In the genomic region with DNA sequence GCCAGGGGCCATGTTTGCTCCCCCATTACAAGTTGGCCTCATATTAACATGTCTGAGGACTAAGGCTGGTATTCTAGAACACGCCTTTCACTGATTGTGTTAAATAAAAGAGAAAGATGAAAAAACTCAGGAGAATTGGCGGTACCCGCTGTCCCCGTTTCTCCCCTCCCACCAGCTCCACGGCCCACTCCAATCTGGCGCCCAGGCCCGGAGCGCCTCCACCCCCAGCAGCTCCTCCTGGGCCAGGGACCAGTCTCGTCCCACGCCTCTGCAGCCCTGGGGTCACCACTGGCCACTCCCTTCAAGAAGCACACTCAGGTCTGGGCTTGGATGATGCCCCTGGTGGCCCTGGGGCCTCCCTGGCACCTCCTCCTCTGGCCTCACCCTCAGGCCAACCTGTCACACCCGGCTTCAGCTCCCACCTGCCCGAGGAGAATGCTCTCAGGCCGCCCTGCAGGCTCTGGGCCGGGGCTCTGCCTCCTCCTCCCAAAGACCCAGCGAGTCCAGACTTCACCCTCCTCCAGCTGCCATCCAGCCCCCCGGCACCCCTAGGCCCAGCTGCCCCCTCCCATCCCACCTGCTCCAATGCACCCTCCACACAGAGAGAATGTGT, we compare ENCODE assay signal across 24 cellular contexts.
"Had no signal": no experiment of that assay in that cellular context is flagged by ENCODE, and none has a peak within 500 bp of the region (broad histone marks: within the 10 kb centered on the region; RNA-seq: fewer than 3 reads in every experiment).

No MANE protein-coding gene starts in this region.

- H3K4me1 ChIP-seq: colonic mucosa, foreskin keratinocyte, psoas muscle, transverse colon had no signal

- FAIRE-seq: endothelial cell of umbilical vein, keratinocyte had no signal

- H3K4me3 ChIP-seq: colonic mucosa, psoas muscle, spleen, thoracic aorta, transverse colon had no signal

- H3K4me3 Mint-ChIP-seq: endodermal cell; immature natural killer cell; nephron; stimulated activated memory B cell treated with anti-CD40 and anti-IgM and Interleukin-4, amounts not matched to agents 10 μg/mL and 1 μg/mL and 100 μg/mL, for 72 hours; stimulated activated naive CD8-positive, alpha-beta T cell treated with anti-CD3 and anti-CD28 coated beads, Interleukin-15, Interleukin-2, amounts not matched to agents 100 ng/mL and 50 ng/mL, for 24 hours had no signal

- H3K36me3 Mint-ChIP-seq: immature natural killer cell; naive B cell; stimulated activated memory B cell treated with anti-CD40 and anti-IgM and Interleukin-4, amounts not matched to agents 10 μg/mL and 1 μg/mL and 100 μg/mL, for 72 hours had no signal

- DNase-seq: colonic mucosa; dermis blood vessel endothelial cell; effector CD4-positive, alpha-beta T cell; endodermal cell; erythroblast; foreskin keratinocyte; immature natural killer cell; left colon; mesendoderm; naive B cell; psoas muscle; retina; spleen; stimulated activated CD4-positive, alpha-beta T cell treated with anti-CD3 and anti-CD28 coated beads, Interleukin-15, amount 100 ng/mL, for 24 hours; stimulated activated CD4-positive, alpha-beta T cell treated with anti-CD3 and anti-CD28 coated beads, Interleukin-1b, Interleukin-23, amount 100 ng/mL, for 48 hours; stimulated activated CD4-positive, alpha-beta T cell treated with anti-CD3 and anti-CD28 coated beads, Interleukin-4, amount 100 ng/mL, for 24 hours; transverse colon had no signal

- H3K9me3 Mint-ChIP-seq: endodermal cell; immature natural killer cell; naive B cell; nephron; stimulated activated memory B cell treated with anti-CD40 and anti-IgM and Interleukin-4, amounts not matched to agents 10 μg/mL and 1 μg/mL and 100 μg/mL, for 72 hours; stimulated activated naive CD8-positive, alpha-beta T cell treated with anti-CD3 and anti-CD28 coated beads, Interleukin-15, Interleukin-2, amounts not matched to agents 100 ng/mL and 50 ng/mL, for 24 hours had no signal

- H3K9me3 ChIP-seq: colonic mucosa, psoas muscle, spleen, thoracic aorta, transverse colon had no signal

- H3K27ac Mint-ChIP-seq: endodermal cell; immature natural killer cell; nephron; stimulated activated memory B cell treated with anti-CD40 and anti-IgM and Interleukin-4, amounts not matched to agents 10 μg/mL and 1 μg/mL and 100 μg/mL, for 72 hours had no signal

- H3K27ac ChIP-seq: colonic mucosa, foreskin keratinocyte, psoas muscle, spleen, thoracic aorta, transverse colon had no signal

- H3K36me3 ChIP-seq: colonic mucosa, spleen, thoracic aorta, transverse colon had no signal

- ATAC-seq: foreskin keratinocyte; left colon; psoas muscle; sciatic nerve; stimulated activated memory B cell treated with anti-CD40 and anti-IgM and Interleukin-4, amounts not matched to agents 10 μg/mL and 1 μg/mL and 100 μg/mL, for 72 hours had no signal

- H3K4me1 Mint-ChIP-seq: endodermal cell; immature natural killer cell; naive B cell; nephron; stimulated activated memory B cell treated with anti-CD40 and anti-IgM and Interleukin-4, amounts not matched to agents 10 μg/mL and 1 μg/mL and 100 μg/mL, for 72 hours had no signal

- H3K27me3 Mint-ChIP-seq: stimulated activated naive CD8-positive, alpha-beta T cell treated with anti-CD3 and anti-CD28 coated beads, Interleukin-15, Interleukin-2, amounts not matched to agents 100 ng/mL and 50 ng/mL, for 24 hours had no signal
